Comparison of ENCODE assay signal across 12 cellular contexts in genomic region chr11:105072121-105072520, GRCh38. TPM values are rescaled to one million over a fixed set of nuclear protein-coding genes. Genes with fewer than 3 reads are reported as not detected.
"Had no signal": no experiment of that assay in that cellular context is flagged by ENCODE, and none has a peak within 500 bp of the region (broad histone marks: within the 10 kb centered on the region; RNA-seq: fewer than 3 reads in every experiment).

No MANE protein-coding gene starts in this region.

RNA-seq across cellular contexts. Expression of gene CARD16, which starts 27.0 kb away (rescaled TPM):
- total RNA-seq: WTC11 had no signal

RNA-seq across cellular contexts. Expression of gene CASP1, which starts 37.2 kb away (rescaled TPM):
- total RNA-seq: WTC11 had no signal

RNA-seq across cellular contexts. Expression of gene CASP5, which starts 49.2 kb away (rescaled TPM):
- total RNA-seq: activated B cell treated with CpG ODN at 0.5 μM for 24 hours; activated CD4-positive, alpha-beta memory T cell treated with anti-CD3 and anti-CD28 coated beads for 36 hours; activated CD4-positive, alpha-beta T cell treated with anti-CD3 and anti-CD28 coated beads for 36 hours; activated CD4-positive, alpha-beta T cell treated with anti-CD3 and anti-CD28 coated beads, Interleukin-2, amount 10 ng/mL, durations not matched to agents 24 days and 14 days; activated CD4-positive, alpha-beta T cell treated with anti-CD3 and anti-CD28 coated beads, Interleukin-2, amount 10 ng/mL, durations not matched to agents 7 days and 5 days; activated CD8-positive, alpha-beta memory T cell treated with anti-CD3 and anti-CD28 coated beads for 36 hours; activated CD8-positive, alpha-beta memory T cell treated with anti-CD3 and anti-CD28 coated beads, Interleukin-2, amount 10 ng/mL, durations not matched to agents 7 days and 5 days; activated CD8-positive, alpha-beta T cell treated with anti-CD3 and anti-CD28 coated beads for 36 hours; activated CD8-positive, alpha-beta T cell treated with anti-CD3 and anti-CD28 coated beads, Interleukin-2, amount 10 ng/mL, durations not matched to agents 7 days and 5 days; T-helper 17 cell; T-helper 2 cell treated with Interferon-gamma antibody and Interleukin-4, amounts not matched to agents 100 ng/mL and 5 ng/mL, for 36 hours; WTC11 had no signal
